1 cellular context compared by ENCODE assay signal in the genomic region with DNA sequence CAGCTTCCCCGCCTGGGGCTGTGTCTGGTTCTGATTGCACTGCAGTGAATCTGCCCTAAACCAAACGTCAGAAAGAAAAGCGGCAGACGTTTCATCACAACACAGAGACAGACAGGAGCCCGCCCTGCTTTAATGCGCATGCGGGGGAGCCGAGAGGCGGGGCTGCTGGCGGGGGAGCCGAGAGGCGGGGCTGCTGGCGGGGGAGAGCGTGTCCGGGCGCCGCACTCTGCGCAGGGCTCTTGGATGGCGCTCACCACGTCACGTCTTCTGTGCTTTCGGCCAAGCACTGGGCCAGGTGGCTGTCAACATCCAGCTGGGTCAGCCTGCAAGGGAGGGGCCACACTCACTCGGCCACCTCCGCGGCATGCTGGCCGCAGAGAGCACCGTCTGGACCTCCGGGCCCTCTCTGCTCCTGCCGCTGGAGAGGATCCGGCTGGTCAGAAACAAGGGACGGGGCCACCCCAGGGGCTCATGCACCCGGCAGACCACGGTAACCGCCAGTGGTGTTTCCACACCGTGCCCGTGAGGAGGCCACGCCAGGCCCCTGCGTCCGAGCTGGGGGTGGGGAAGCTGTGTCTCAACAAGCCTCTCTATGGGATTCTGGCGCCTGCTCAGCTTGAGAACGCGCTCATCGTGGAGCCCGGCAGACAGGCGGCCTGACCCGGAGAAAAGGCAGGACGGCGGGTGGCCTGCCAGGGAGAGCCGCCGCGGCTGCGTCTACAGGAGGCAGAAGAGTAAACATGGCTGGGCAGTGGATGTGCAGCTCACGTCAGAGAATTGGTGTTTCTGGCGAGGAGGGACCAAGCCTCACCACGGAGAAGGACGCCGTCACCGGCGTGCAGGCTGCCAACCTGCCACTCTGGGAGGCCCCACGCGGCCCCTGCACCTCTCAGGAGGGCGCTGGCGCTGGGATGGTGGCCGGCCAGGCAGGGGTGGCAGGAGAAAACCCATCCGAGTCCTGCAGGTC.
TF ChIP-seq lines count a peak whose summit lies in the region.

No MANE protein-coding gene starts in this region.

TF ChIP-seq in HepG2, 621 proteins besides CTCF, POLR2A, EP300 and RAD21 (continued from another document and continues in another):
- TF ChIP-seq, protein P1, sequence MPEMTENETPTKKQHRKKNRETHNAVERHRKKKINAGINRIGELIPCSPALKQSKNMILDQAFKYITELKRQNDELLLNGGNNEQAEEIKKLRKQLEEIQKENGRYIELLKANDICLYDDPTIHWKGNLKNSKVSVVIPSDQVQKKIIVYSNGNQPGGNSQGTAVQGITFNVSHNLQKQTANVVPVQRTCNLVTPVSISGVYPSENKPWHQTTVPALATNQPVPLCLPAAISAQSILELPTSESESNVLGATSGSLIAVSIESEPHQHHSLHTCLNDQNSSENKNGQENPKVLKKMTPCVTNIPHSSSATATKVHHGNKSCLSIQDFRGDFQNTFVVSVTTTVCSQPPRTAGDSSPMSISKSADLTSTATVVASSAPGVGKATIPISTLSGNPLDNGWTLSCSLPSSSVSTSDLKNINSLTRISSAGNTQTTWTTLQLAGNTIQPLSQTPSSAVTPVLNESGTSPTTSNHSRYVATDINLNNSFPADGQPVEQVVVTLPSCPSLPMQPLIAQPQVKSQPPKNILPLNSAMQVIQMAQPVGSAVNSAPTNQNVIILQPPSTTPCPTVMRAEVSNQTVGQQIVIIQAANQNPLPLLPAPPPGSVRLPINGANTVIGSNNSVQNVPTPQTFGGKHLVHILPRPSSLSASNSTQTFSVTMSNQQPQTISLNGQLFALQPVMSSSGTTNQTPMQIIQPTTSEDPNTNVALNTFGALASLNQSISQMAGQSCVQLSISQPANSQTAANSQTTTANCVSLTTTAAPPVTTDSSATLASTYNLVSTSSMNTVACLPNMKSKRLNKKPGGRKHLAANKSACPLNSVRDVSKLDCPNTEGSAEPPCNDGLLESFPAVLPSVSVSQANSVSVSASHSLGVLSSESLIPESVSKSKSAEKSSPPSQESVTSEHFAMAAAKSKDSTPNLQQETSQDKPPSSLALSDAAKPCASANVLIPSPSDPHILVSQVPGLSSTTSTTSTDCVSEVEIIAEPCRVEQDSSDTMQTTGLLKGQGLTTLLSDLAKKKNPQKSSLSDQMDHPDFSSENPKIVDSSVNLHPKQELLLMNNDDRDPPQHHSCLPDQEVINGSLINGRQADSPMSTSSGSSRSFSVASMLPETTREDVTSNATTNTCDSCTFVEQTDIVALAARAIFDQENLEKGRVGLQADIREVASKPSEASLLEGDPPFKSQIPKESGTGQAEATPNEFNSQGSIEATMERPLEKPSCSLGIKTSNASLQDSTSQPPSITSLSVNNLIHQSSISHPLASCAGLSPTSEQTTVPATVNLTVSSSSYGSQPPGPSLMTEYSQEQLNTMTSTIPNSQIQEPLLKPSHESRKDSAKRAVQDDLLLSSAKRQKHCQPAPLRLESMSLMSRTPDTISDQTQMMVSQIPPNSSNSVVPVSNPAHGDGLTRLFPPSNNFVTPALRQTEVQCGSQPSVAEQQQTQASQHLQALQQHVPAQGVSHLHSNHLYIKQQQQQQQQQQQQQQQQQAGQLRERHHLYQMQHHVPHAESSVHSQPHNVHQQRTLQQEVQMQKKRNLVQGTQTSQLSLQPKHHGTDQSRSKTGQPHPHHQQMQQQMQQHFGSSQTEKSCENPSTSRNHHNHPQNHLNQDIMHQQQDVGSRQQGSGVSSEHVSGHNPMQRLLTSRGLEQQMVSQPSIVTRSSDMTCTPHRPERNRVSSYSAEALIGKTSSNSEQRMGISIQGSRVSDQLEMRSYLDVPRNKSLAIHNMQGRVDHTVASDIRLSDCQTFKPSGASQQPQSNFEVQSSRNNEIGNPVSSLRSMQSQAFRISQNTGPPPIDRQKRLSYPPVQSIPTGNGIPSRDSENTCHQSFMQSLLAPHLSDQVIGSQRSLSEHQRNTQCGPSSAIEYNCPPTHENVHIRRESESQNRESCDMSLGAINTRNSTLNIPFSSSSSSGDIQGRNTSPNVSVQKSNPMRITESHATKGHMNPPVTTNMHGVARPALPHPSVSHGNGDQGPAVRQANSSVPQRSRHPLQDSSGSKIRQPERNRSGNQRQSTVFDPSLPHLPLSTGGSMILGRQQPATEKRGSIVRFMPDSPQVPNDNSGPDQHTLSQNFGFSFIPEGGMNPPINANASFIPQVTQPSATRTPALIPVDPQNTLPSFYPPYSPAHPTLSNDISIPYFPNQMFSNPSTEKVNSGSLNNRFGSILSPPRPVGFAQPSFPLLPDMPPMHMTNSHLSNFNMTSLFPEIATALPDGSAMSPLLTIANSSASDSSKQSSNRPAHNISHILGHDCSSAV (CRISPR knock-in tag; IDR thresholded peaks at IDR 0.05; ENCODE audit: borderline replicate concordance): no peak
- TF ChIP-seq, protein P2, sequence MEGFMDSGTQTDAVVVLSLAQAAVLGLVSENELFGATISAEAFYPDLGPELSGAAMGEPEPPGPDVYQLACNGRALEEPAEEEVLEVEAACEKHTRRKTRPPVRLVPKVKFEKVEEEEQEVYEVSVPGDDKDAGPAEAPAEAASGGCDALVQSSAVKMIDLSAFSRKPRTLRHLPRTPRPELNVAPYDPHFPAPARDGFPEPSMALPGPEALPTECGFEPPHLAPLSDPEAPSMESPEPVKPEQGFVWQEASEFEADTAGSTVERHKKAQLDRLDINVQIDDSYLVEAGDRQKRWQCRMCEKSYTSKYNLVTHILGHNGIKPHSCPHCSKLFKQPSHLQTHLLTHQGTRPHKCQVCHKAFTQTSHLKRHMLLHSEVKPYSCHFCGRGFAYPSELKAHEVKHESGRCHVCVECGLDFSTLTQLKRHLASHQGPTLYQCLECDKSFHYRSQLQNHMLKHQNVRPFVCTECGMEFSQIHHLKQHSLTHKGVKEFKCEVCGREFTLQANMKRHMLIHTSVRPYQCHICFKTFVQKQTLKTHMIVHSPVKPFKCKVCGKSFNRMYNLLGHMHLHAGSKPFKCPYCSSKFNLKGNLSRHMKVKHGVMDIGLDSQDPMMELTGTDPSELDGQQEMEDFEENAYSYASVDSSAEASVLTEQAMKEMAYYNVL (CRISPR knock-in tag; IDR thresholded peaks at IDR 0.05; ENCODE audit: borderline replicate concordance): 0 out of 2 replicates have a peak, but pooled peaks have one; percentile 21
- TF ChIP-seq RBM22 (optimal IDR thresholded peaks at IDR 0.05; ENCODE audit: low read length) (no peak), ZNF17 (CRISPR knock-in tag; IDR thresholded peaks at IDR 0.05) (no peak), ATF1 (CRISPR knock-in tag; IDR thresholded peaks at IDR 0.05) (no peak), JDP2 (CRISPR knock-in tag; IDR thresholded peaks at IDR 0.05; ENCODE audit: borderline replicate concordance) (no peak), GABPA (IDR thresholded peaks at IDR 0.05; ENCODE audit: low read depth, low read length) (no peak), GABPA (CRISPR knock-in tag; IDR thresholded peaks at IDR 0.05; ENCODE audit: low read depth) (no peak; the same call in 1 of the 2 replicates), KDM1A (CRISPR knock-in tag; IDR thresholded peaks at IDR 0.05) (no peak), KDM5A (IDR thresholded peaks at IDR 0.05; ENCODE audit: borderline replicate concordance, low read length) (no peak), BHLHE40 (IDR thresholded peaks at IDR 0.05; ENCODE audit: low read length) (no peak), ATF7 (IDR thresholded peaks at IDR 0.05) (no peak), ATF7 (CRISPR knock-in tag; IDR thresholded peaks at IDR 0.05) (0 out of 2 replicates have a peak, but pooled peaks have one; percentile 60), REPIN1 (CRISPR knock-in tag; IDR thresholded peaks at IDR 0.05; ENCODE audit: borderline replicate concordance, low read depth) (0 out of 2 replicates have a peak, but pooled peaks have one; percentile 64), ZNF317 (CRISPR knock-in tag; IDR thresholded peaks at IDR 0.05) (0 out of 2 replicates have a peak, but pooled peaks have one; percentile 52), AHR (CRISPR knock-in tag; IDR thresholded peaks at IDR 0.05) (0 out of 2 replicates have a peak, but pooled peaks have one; percentile 17), ZFP36L2 (CRISPR knock-in tag; IDR thresholded peaks at IDR 0.05) (no peak), ZHX1 (CRISPR knock-in tag; IDR thresholded peaks at IDR 0.05; ENCODE audit: low read depth) (0 out of 2 replicates have a peak, but pooled peaks have one; percentile 12), ZNF33B (CRISPR knock-in tag; IDR thresholded peaks at IDR 0.05) (no peak), ZNF432 (CRISPR knock-in tag; IDR thresholded peaks at IDR 0.05; ENCODE audit: borderline replicate concordance) (no peak), NCOA2 (CRISPR knock-in tag; IDR thresholded peaks at IDR 0.05) (no peak), HDAC1 (CRISPR knock-in tag; IDR thresholded peaks at IDR 0.05) (peak; percentile 85), ELK4 (CRISPR knock-in tag; IDR thresholded peaks at IDR 0.05; ENCODE audit: borderline replicate concordance) (no peak), JUNB (CRISPR knock-in tag; IDR thresholded peaks at IDR 0.05; ENCODE audit: borderline replicate concordance) (no peak), ATF7-NPFF (CRISPR knock-in tag; IDR thresholded peaks at IDR 0.05; ENCODE audit: low read depth) (0 out of 2 replicates have a peak, but pooled peaks have one; percentile 37), KDM4B (CRISPR knock-in tag; IDR thresholded peaks at IDR 0.05) (no peak), NFATC3 (CRISPR knock-in tag; IDR thresholded peaks at IDR 0.05) (no peak)
- TF ChIP-seq, protein P3, sequence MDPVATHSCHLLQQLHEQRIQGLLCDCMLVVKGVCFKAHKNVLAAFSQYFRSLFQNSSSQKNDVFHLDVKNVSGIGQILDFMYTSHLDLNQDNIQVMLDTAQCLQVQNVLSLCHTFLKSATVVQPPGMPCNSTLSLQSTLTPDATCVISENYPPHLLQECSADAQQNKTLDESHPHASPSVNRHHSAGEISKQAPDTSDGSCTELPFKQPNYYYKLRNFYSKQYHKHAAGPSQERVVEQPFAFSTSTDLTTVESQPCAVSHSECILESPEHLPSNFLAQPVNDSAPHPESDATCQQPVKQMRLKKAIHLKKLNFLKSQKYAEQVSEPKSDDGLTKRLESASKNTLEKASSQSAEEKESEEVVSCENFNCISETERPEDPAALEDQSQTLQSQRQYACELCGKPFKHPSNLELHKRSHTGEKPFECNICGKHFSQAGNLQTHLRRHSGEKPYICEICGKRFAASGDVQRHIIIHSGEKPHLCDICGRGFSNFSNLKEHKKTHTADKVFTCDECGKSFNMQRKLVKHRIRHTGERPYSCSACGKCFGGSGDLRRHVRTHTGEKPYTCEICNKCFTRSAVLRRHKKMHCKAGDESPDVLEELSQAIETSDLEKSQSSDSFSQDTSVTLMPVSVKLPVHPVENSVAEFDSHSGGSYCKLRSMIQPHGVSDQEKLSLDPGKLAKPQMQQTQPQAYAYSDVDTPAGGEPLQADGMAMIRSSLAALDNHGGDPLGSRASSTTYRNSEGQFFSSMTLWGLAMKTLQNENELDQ (CRISPR knock-in tag; IDR thresholded peaks at IDR 0.05; ENCODE audit: borderline replicate concordance): no peak
- TF ChIP-seq, protein P4, sequence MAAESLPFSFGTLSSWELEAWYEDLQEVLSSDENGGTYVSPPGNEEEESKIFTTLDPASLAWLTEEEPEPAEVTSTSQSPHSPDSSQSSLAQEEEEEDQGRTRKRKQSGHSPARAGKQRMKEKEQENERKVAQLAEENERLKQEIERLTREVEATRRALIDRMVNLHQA (CRISPR knock-in tag; IDR thresholded peaks at IDR 0.05): no peak
- TF ChIP-seq, protein P5, sequence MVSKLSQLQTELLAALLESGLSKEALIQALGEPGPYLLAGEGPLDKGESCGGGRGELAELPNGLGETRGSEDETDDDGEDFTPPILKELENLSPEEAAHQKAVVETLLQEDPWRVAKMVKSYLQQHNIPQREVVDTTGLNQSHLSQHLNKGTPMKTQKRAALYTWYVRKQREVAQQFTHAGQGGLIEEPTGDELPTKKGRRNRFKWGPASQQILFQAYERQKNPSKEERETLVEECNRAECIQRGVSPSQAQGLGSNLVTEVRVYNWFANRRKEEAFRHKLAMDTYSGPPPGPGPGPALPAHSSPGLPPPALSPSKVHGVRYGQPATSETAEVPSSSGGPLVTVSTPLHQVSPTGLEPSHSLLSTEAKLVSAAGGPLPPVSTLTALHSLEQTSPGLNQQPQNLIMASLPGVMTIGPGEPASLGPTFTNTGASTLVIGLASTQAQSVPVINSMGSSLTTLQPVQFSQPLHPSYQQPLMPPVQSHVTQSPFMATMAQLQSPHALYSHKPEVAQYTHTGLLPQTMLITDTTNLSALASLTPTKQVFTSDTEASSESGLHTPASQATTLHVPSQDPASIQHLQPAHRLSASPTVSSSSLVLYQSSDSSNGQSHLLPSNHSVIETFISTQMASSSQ (IDR thresholded peaks at IDR 0.05; ENCODE audit: low read depth): no peak
- TF ChIP-seq, protein P5 (CRISPR knock-in tag; IDR thresholded peaks at IDR 0.05; ENCODE audit: borderline replicate concordance): 0 out of 2 replicates have a peak, but pooled peaks have one; percentile 33
